8 cellular contexts compared by ENCODE assay signal in the genomic region with DNA sequence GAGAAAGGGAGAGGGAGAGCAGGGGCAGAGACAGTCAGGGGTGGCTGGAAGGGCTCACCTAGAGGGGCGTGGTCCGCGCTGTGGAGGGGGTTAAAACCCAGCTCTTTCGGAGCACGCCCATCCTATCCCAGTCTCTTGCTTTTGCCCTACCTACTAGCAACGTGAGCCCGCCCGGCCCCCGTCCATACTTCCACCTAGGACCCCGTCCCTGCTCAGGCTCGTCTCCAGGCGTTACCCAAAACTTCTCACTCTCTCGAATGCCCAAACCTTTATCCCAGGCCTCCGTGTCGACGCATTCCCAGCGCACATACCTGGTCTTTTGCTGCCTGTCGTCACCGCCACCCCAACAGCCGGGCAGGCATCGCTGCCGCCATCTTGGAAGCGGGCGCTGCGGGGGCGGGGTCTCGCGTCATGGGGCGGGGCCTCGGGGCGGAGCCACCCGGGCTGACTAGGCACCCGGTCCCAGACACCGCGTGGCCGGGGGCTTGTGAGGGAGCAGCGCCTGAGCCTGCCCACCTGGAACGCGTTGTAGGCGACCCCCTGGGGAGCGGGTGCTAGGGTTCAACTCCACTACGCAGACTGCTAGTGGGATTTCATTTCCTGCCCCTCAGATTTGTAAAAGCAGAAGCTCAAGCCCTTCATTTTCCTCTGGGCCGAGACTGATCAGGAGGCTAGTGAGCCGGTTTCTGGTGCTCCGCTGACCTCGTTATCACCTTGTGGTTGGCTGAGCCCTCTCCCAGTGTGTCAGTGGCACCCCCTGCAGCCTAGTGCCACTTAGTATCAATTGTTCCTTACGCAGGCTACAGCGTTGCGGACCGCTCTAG. TPM values are rescaled to one million over a fixed set of nuclear protein-coding genes. Genes with fewer than 3 reads are reported as not detected.
DNase-seq lines count a peak whose midpoint lies in the region; ATAC-seq and TF ChIP-seq lines count a peak whose summit lies in the region.

TSS of gene B4GALT3 (minus strand) at position 396 of the 824 bp plus-strand sequence. CDS start 1,447 bp downstream, outside the sequence.

- H3K36me3 ChIP-seq in kidney epithelial cell (ENCODE audit: control insufficient read depth, insufficient read depth, low read length) = no peaks in the 10 kb centered on the region

- H3K27me3 Mint-ChIP-seq in activated CD4-positive, alpha-beta T cell treated with anti-CD3 and anti-CD28 coated beads for 36 hours = no peaks in the 10 kb centered on the region

- TF ChIP-seq POLR2A in GM19099 (IDR thresholded peaks at IDR 0.05; ENCODE audit: extremely low read depth, insufficient read length, low read depth) = peak; percentile 88

- intact Hi-C loops in activated CD4-positive, alpha-beta T cell treated with anti-CD3 and anti-CD28 coated beads for 36 hours (cut with DNase I, micrococcal nuclease) = loop anchor here (1.0 to 2.0 kb wide), 7 partner anchors 11 to 137 kb away; partner anchors contain the start of genes PPOX (in 2 of the 2), USP21 (in 2 of the 2), DEDD (in 1 of the 2) and NDUFS2 (in 1 of the 2)

- peak; percentile 46 to 63 for DNase-seq in AML-193 (lab: John Stamatoyannopoulos, UW)
- DNase-seq in NCI-H510A treated with DMSO at 0.1 percent for 48 hours (lab: John Stamatoyannopoulos, UW) = peak; percentile 92
- peak; percentile 98 for DNase-seq in activated CD4-positive, alpha-beta T cell treated with anti-CD3 and anti-CD28 coated beads for 36 hours
- peak; percentile 98 for DNase-seq in cerebellum (ENCODE audit: low spot score)
- no peak for DNase-seq in kidney epithelial cell (ENCODE audit: low read depth)
- DNase-seq in stimulated activated CD4-positive, alpha-beta T cell treated with anti-CD3 and anti-CD28 coated beads, Interleukin-15, amount 100 ng/mL, for 24 hours = peak; percentile 97

- no peaks in the 10 kb centered on the region for H3K9me3 Mint-ChIP-seq in activated CD4-positive, alpha-beta T cell treated with anti-CD3 and anti-CD28 coated beads for 36 hours (ENCODE audit: low read depth)

- peak within 1 kb of the TSS; percentile 91 for H3K4me3 Mint-ChIP-seq in activated CD4-positive, alpha-beta T cell treated with anti-CD3 and anti-CD28 coated beads for 36 hours

- H3K36me3 Mint-ChIP-seq in activated CD4-positive, alpha-beta T cell treated with anti-CD3 and anti-CD28 coated beads for 36 hours (ENCODE audit: low read depth) = peaks cover 31% of the 10 kb centered on the region

- peak within 1 kb of the TSS; percentile 98 for H3K27ac Mint-ChIP-seq in activated CD4-positive, alpha-beta T cell treated with anti-CD3 and anti-CD28 coated beads for 36 hours

- peak; percentile 79 for ATAC-seq in HG03354 (IDR thresholded peaks at IDR 0.05; ENCODE audit: poor library complexity, severe bottlenecking, unreplicated experiment)
- peak; percentile 86 for ATAC-seq in activated CD4-positive, alpha-beta T cell treated with anti-CD3 and anti-CD28 coated beads for 36 hours

- peaks cover 57% of the 10 kb centered on the region for H3K4me1 Mint-ChIP-seq in activated CD4-positive, alpha-beta T cell treated with anti-CD3 and anti-CD28 coated beads for 36 hours

- no peaks in the 10 kb centered on the region for H3K27me3 ChIP-seq in kidney epithelial cell (ENCODE audit: control insufficient read depth, insufficient read depth, low read length)

- POLR2A ChIA-PET in activated CD4-positive, alpha-beta T cell treated with anti-CD3 and anti-CD28 coated beads for 36 hours (lab: Charles Lee) = interaction anchor here (1.0 to 1.4 kb wide), 3 partner anchors 11 to 48 kb away, joined by 5 to 10 read pairs (median 9); partner anchors contain the start of genes DEDD, PPOX and TOMM40L

- TF ChIP-seq CTCF in kidney epithelial cell (IDR thresholded peaks at IDR 0.05; ENCODE audit: insufficient read depth, low read length, poor library complexity, severe bottlenecking) = peak; percentile 12

- H3K4me3 ChIP-seq in kidney epithelial cell (ENCODE audit: low read depth, low read length) = peak within 1 kb of the TSS; percentile 82

- CTCF ChIA-PET in activated CD4-positive, alpha-beta T cell treated with anti-CD3 and anti-CD28 coated beads for 36 hours (lab: Charles Lee) = interaction anchor here (0.6 to 4.1 kb wide), 4 partner anchors 10 to 52 kb away, joined by 3 to 29 read pairs (median 5); partner anchors contain the start of gene PPOX

RNA-seq across cellular contexts. Expression of gene B4GALT3, which starts in this region (rescaled TPM):
- total RNA-seq in activated CD4-positive, alpha-beta T cell treated with anti-CD3 and anti-CD28 coated beads for 36 hours = 10 to 100 TPM; 40.5 to 51.8 TPM
- 16.8 TPM for total RNA-seq in cerebellum
- total RNA-seq in kidney epithelial cell = 39.4 and 45.7 TPM in 2 replicates
